In the genomic region with DNA sequence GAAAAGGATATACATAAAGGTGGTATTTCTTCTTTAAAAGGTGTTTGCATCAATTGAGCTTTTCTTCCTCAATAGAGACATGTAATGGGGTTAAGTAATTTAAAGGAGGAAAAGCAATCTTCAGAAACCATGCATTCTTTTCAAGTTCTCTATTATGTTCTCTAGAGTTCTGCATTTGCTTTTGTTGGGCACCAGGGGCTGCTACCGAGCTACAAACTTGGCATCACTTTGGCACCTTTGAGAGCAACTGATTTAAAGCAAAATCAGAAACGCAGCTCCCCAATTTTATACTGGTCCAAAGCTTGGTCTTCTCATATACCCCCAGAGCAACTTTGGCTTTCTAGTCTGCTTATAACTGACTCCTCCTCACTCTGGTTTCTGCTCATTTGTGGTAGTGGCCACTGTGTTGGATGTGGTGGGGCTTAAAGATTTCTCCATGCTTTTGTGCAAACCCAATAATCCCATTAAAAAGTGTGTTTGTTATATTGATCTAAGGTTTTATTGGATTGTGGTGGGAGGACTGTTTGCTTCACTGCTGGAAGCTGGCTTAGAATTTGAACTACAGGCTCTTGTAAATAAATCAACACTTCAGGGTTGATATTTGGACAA, we compare ENCODE assay signal across 9 cellular contexts.
DNase-seq lines count a peak whose midpoint lies in the region; ATAC-seq, FAIRE-seq and TF ChIP-seq lines count a peak whose summit lies in the region.
"Had no signal": no experiment of that assay in that cellular context is flagged by ENCODE, and none has a peak within 500 bp of the region (broad histone marks: within the 10 kb centered on the region; RNA-seq: fewer than 3 reads in every experiment).

No MANE protein-coding gene starts in this region.

- DNase-seq in GM10266 (ENCODE audit: extremely low spot score), result no peak
- peak; percentile 54 to 59 for DNase-seq in HAP-1 (ENCODE audit: low spot score in 2 of 2)
- peak; percentile 44 for DNase-seq in NCI-H187 treated with DMSO at 0.1 percent for 48 hours (lab: John Stamatoyannopoulos, UW)
- peak; percentile 30 for DNase-seq in astrocyte (ENCODE audit: low read depth)
- no peak for DNase-seq in kidney epithelial cell (ENCODE audit: low read depth)
- no peak for DNase-seq in UCSD-AML1 (lab: John Stamatoyannopoulos, UW; ENCODE audit: unreplicated experiment)
- no peak for DNase-seq in GM19238 (ENCODE audit: insufficient read length, low spot score)
- DNase-seq: activated B cell treated with CpG ODN at 0.5 μM for 24 hours had no signal

- H3K4me2 ChIP-seq in astrocyte (ENCODE audit: low read length), result no peak overlapping the region

- H3K4me1 ChIP-seq in HAP-1, result no peaks in the 10 kb centered on the region
- H3K4me1 ChIP-seq in astrocyte (ENCODE audit: insufficient read depth, low read length), result no peaks in the 10 kb centered on the region

- H2AFZ ChIP-seq in astrocyte (ENCODE audit: low read depth, low read length), result peak overlapping the region; percentile 51

- no peak overlapping the region for H3K4me3 Mint-ChIP-seq in astrocyte (ENCODE audit: unreplicated experiment)
- H3K4me3 Mint-ChIP-seq: activated B cell treated with CpG ODN at 0.5 μM for 24 hours had no signal

- no peaks in the 10 kb centered on the region for H3K9me3 Mint-ChIP-seq in astrocyte (ENCODE audit: unreplicated experiment)
- H3K9me3 Mint-ChIP-seq: activated B cell treated with CpG ODN at 0.5 μM for 24 hours had no signal

- H3K27ac Mint-ChIP-seq in astrocyte (ENCODE audit: unreplicated experiment), result no peak overlapping the region
- H3K27ac Mint-ChIP-seq: activated B cell treated with CpG ODN at 0.5 μM for 24 hours had no signal

- ATAC-seq in HG03139 (IDR thresholded peaks at IDR 0.05; ENCODE audit: unreplicated experiment), result no peak

- H3K27me3 ChIP-seq in HAP-1 (ENCODE audit: low read depth) (no peaks in the 10 kb centered on the region), astrocyte (ENCODE audit: insufficient read depth, low read length) (no peaks in the 10 kb centered on the region), kidney epithelial cell (ENCODE audit: control insufficient read depth, insufficient read depth, low read length) (no peaks in the 10 kb centered on the region)

- TF ChIP-seq CTCF in GM10266 (IDR thresholded peaks at IDR 0.05; ENCODE audit: control insufficient read depth, insufficient read depth, low read depth, missing control alignments) (peak; percentile 57), astrocyte (IDR thresholded peaks at IDR 0.05; ENCODE audit: insufficient read depth, low read depth, low read length) (peak; percentile 92), kidney epithelial cell (IDR thresholded peaks at IDR 0.05; ENCODE audit: insufficient read depth, low read length, poor library complexity, severe bottlenecking) (peak; percentile 91)

- H3K27me3 Mint-ChIP-seq in astrocyte (ENCODE audit: low read depth, unreplicated experiment), result no peaks in the 10 kb centered on the region
- H3K27me3 Mint-ChIP-seq: activated B cell treated with CpG ODN at 0.5 μM for 24 hours had no signal

- no peaks in the 10 kb centered on the region for H4K20me1 ChIP-seq in astrocyte (ENCODE audit: insufficient read depth, low read length)

- H3K9me3 ChIP-seq in HAP-1 (no peaks in the 10 kb centered on the region), astrocyte (ENCODE audit: insufficient read depth, low read depth, low read length) (no peaks in the 10 kb centered on the region)

- in situ Hi-C loops in HAP-1 (cut with MboI; ENCODE audit: low sequenced_read_pairs), result no loop called here

- H3K36me3 Mint-ChIP-seq in astrocyte (ENCODE audit: low read depth, unreplicated experiment), result no peaks in the 10 kb centered on the region

- H3K36me3 ChIP-seq in HAP-1 (replicated peaks) (no peaks in the 10 kb centered on the region), astrocyte (ENCODE audit: insufficient read depth, low read length) (no peaks in the 10 kb centered on the region), kidney epithelial cell (ENCODE audit: control insufficient read depth, insufficient read depth, low read length) (no peaks in the 10 kb centered on the region)

- no peak overlapping the region for H3K27ac ChIP-seq in astrocyte (ENCODE audit: low read depth, low read length)

- no peaks in the 10 kb centered on the region for H3K4me1 Mint-ChIP-seq in astrocyte (ENCODE audit: low read depth, unreplicated experiment)
- H3K4me1 Mint-ChIP-seq: activated B cell treated with CpG ODN at 0.5 μM for 24 hours had no signal

- H3K4me3 ChIP-seq in HAP-1 (no peak overlapping the region), astrocyte (ENCODE audit: insufficient read depth, low read depth, low read length) (no peak overlapping the region), kidney epithelial cell (ENCODE audit: low read depth, low read length) (no peak overlapping the region)

- no peaks in the 10 kb centered on the region for H3K79me2 ChIP-seq in astrocyte (ENCODE audit: insufficient read depth, low read length)

- FAIRE-seq in astrocyte (lab: Jason Lieb, UNC), result peak; percentile 32

- no peak overlapping the region for H3K9ac ChIP-seq in astrocyte (ENCODE audit: low read length)

Comparison
In these comparisons a context has a peak if more than half of its experiments do, and no peak if none do; other contexts are left out.
1. DNase-seq: peak in HAP-1 (2 of 2), NCI-H187 treated with DMSO at 0.1 percent for 48 hours (single experiment) and astrocyte (single experiment); none in GM10266 (single experiment), kidney epithelial cell (single experiment), UCSD-AML1 (single experiment) and GM19238 (single experiment).
2. Peak in every context shown above with its lines, with median percentiles within 50 percentile points of each other: CTCF ChIP-seq.